Comparison of ENCODE assay signal across 8 cellular contexts in genomic region chr5:126600631-126601511, GRCh38. TPM values are rescaled to one million over a fixed set of nuclear protein-coding genes. Genes with fewer than 3 reads are reported as not detected.
DNase-seq lines count a peak whose midpoint lies in the region; ATAC-seq and TF ChIP-seq lines count a peak whose summit lies in the region.

Gene PHAX (plus strand): TSS chr5:126600947. CDS start chr5:126600963, 16 bp downstream.

- peaks cover 36% of the 10 kb centered on the region for H3K4me1 ChIP-seq in OCI-LY7 (ENCODE audit: insufficient read depth, low read length, poor library complexity, severe bottlenecking)

- peaks cover 48% of the 10 kb centered on the region for H3K79me2 ChIP-seq in OCI-LY7 (ENCODE audit: insufficient read depth, low read depth, low read length)

- H3K9me3 ChIP-seq in OCI-LY7 (ENCODE audit: low read length): no peaks in the 10 kb centered on the region

- peaks cover 41% of the 10 kb centered on the region for H3K36me3 ChIP-seq in OCI-LY7 (ENCODE audit: insufficient read depth, low read length)

- H3K4me2 ChIP-seq in OCI-LY7 (ENCODE audit: low read length): peak within 1 kb of the TSS; percentile 78

- TF ChIP-seq CTCF in HL-60 (IDR thresholded peaks at IDR 0.05; ENCODE audit: insufficient read depth, low read length) (peak; percentile 35), OCI-LY7 (conservative IDR thresholded peaks at IDR 0.05; ENCODE audit: low read length) (peak; percentile 82)

- no peaks in the 10 kb centered on the region for H3K9me2 ChIP-seq in OCI-LY7 (ENCODE audit: insufficient read depth, low read length)

- ATAC-seq in GM19463 (IDR thresholded peaks at IDR 0.05; ENCODE audit: unreplicated experiment) (peak; percentile 95), esophagus mucosa (peak; percentile 85)
- peak; percentile 95 for ATAC-seq in stimulated activated effector memory CD8-positive, alpha-beta T cell treated with anti-CD3 and anti-CD28 coated beads, Interleukin-12 subunit alpha, Interleukin-12 subunit beta, amount 100 ng/mL, for 72 hours

- H3K27ac ChIP-seq in HL-60 (replicated peaks) (peak within 1 kb of the TSS; percentile 74), OCI-LY7 (ENCODE audit: low read depth, low read length, poor library complexity, severe bottlenecking) (peak within 1 kb of the TSS; percentile 97)

- no peaks in the 10 kb centered on the region for H3K9me3 Mint-ChIP-seq in stimulated activated effector memory CD8-positive, alpha-beta T cell treated with anti-CD3 and anti-CD28 coated beads, Interleukin-12 subunit alpha, Interleukin-12 subunit beta, amount 100 ng/mL, for 72 hours

- H3K4me1 Mint-ChIP-seq in stimulated activated effector memory CD8-positive, alpha-beta T cell treated with anti-CD3 and anti-CD28 coated beads, Interleukin-12 subunit alpha, Interleukin-12 subunit beta, amount 100 ng/mL, for 72 hours: peaks cover 22% of the 10 kb centered on the region

- DNase-seq in Caki2 (ENCODE audit: low read depth) (peak; percentile 80), HL-60 (ENCODE audit: low read depth in 1 of 2, low spot score in 1 of 2) (peak; percentile 35 to 51), OCI-LY7 (ENCODE audit: low spot score) (peak; percentile 90), myocyte (ENCODE audit: low read depth) (peak; percentile 86)
- peak; percentile 77 for DNase-seq in activated T-cell treated with anti-CD3 and anti-CD28 coated beads, Interleukin-2, amount 50 U/mL, for 1 hour
- DNase-seq in stimulated activated effector memory CD8-positive, alpha-beta T cell treated with anti-CD3 and anti-CD28 coated beads, Interleukin-12 subunit alpha, Interleukin-12 subunit beta, amount 100 ng/mL, for 72 hours (ENCODE audit: low spot score in 2 of 2): peak; percentile 70 to 86

- in situ Hi-C loops in Caki2 (cut with HindIII; ENCODE audit: low pct_unique_long_range_greater_than_20kb, low sequenced_read_pairs): no loop called here

- intact Hi-C loops in OCI-LY7 (cut with micrococcal nuclease; ENCODE audit: unreplicated experiment): loop anchor here (1.0 to 10.0 kb wide), 5 partner anchors 14 to 1894 kb away; partner anchors contain the start of gene ZNF608

- H3K4me3 ChIP-seq in HL-60 (replicated peaks; ENCODE audit: insufficient read depth, low read length): peak within 1 kb of the TSS; percentile 86
- peak within 1 kb of the TSS; percentile 86 for H3K4me3 ChIP-seq in OCI-LY7 (ENCODE audit: low read depth, low read length, poor library complexity, severe bottlenecking)

- POLR2A ChIA-PET in OCI-LY7 (lab: Charles Lee): interaction anchor here (0.8 to 2.6 kb wide), 6 partner anchors 13 to 177 kb away, joined by 3 to 9 read pairs (median 4); no protein-coding TSS in a partner anchor

- H3K36me3 Mint-ChIP-seq in stimulated activated effector memory CD8-positive, alpha-beta T cell treated with anti-CD3 and anti-CD28 coated beads, Interleukin-12 subunit alpha, Interleukin-12 subunit beta, amount 100 ng/mL, for 72 hours: peaks cover 50% of the 10 kb centered on the region

- H3K4me3 Mint-ChIP-seq in stimulated activated effector memory CD8-positive, alpha-beta T cell treated with anti-CD3 and anti-CD28 coated beads, Interleukin-12 subunit alpha, Interleukin-12 subunit beta, amount 100 ng/mL, for 72 hours: peak within 1 kb of the TSS; percentile 72

- no peaks in the 10 kb centered on the region for H3K27me3 ChIP-seq in HL-60 (ENCODE audit: insufficient read depth, poor library complexity, severe bottlenecking)

- peak within 1 kb of the TSS; percentile 46 for H3K27ac Mint-ChIP-seq in stimulated activated effector memory CD8-positive, alpha-beta T cell treated with anti-CD3 and anti-CD28 coated beads, Interleukin-12 subunit alpha, Interleukin-12 subunit beta, amount 100 ng/mL, for 72 hours

- peak within 1 kb of the TSS; percentile 96; the same call in 1 of the 2 replicates for H2AFZ ChIP-seq in OCI-LY7 (ENCODE audit: low read length)

- CTCF ChIA-PET in OCI-LY7 (lab: Charles Lee; ENCODE audit: unreplicated experiment): no interaction called here

- H4K20me1 ChIP-seq in OCI-LY7 (ENCODE audit: insufficient read depth, low read length): 0 out of 2 replicates have a peak, but pooled peaks cover 9% of the 10 kb centered on the region

- BruUV-seq in OCI-LY7 (replicated peaks; lab: Mats Ljungman, UMichigan): TSS peak; percentile 8

RNA-seq across cellular contexts. Expression of gene PHAX, which starts in this region (rescaled TPM):
- 30.8 and 42.4 TPM in 2 replicates for total RNA-seq in Caki2 (2014; rRNA removed; shearing (Covaris generic); ENCODE audit: low replicate concordance)
- 73.8 and 89.7 TPM in 2 replicates for total RNA-seq in OCI-LY7 (2014; rRNA removed; shearing (Covaris generic))
- total RNA-seq in OCI-LY7 (2022): 113 and 128 TPM in 2 replicates
- 19.8 TPM for total RNA-seq in esophagus mucosa
- 33.2 and 40.5 TPM in 2 replicates for total RNA-seq in myocyte
- polyA plus RNA-seq in myocyte (2012): 33.8 TPM

Comparison
In these comparisons a context has a peak if more than half of its experiments do, and no peak if none do; other contexts are left out.
1. Peak in every context shown above with its lines: DNase-seq, ATAC-seq, H3K4me3 ChIP-seq and H3K27ac ChIP-seq.